In the genomic region with DNA sequence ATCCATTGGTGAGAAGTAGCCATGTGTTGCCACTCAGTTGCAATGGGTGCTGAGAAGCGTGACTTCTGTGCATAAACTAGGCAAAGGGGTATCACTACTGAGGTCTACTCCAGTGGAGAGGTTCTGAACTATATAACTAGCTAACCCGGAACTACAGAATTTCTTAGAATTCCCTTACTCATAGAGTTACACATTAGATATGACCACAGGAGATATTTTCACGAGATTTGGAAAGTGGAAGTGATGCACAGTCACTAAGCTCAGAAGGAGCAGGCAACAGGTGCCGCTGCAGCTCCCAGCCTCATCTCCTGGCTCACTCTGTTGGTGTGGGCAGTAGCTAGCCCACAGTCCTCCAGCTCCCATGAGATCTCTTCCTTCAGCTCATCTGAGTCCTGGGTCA, we compare ENCODE assay signal across 29 cellular contexts.
DNase-seq lines count a peak whose midpoint lies in the region; ATAC-seq, FAIRE-seq and TF ChIP-seq lines count a peak whose summit lies in the region.
"Had no signal": no experiment of that assay in that cellular context is flagged by ENCODE, and none has a peak within 500 bp of the region (broad histone marks: within the 10 kb centered on the region; RNA-seq: fewer than 3 reads in every experiment).

No MANE protein-coding gene starts in this region.

- no peak overlapping the region for H3K27ac Mint-ChIP-seq in activated T-helper 17 cell treated with anti-CD3 and anti-CD28 coated beads, Interleukin-2, amount 50 U/mL, for 72 hours
- no peak overlapping the region for H3K27ac Mint-ChIP-seq in stimulated activated effector memory CD8-positive, alpha-beta T cell treated with anti-CD3 and anti-CD28 coated beads, Interleukin-12 subunit alpha, Interleukin-12 subunit beta, amount 100 ng/mL, for 72 hours
- H3K27ac Mint-ChIP-seq: activated B cell treated with CpG ODN at 0.5 μM for 24 hours; activated CD8-positive, alpha-beta memory T cell treated with anti-CD3 and anti-CD28 coated beads, Interleukin-2, amount 10 ng/mL, durations not matched to agents 7 days and 5 days; activated naive CD8-positive, alpha-beta T cell treated with anti-CD3 and anti-CD28 coated beads, Interleukin-2, amount 50 U/mL, for 24 hours; GM23338; HFFc6; immature natural killer cell; memory B cell; stimulated activated naive CD8-positive, alpha-beta T cell treated with anti-CD3 and anti-CD28 coated beads, Interleukin-15, Interleukin-2, amounts not matched to agents 100 ng/mL and 50 ng/mL, for 24 hours had no signal

- TF ChIP-seq POLR2A in GM12892 (IDR thresholded peaks at IDR 0.05; ENCODE audit: low read depth, low read length) = no peak

- no peak overlapping the region for H3K4me3 Mint-ChIP-seq in activated T-helper 17 cell treated with anti-CD3 and anti-CD28 coated beads, Interleukin-2, amount 50 U/mL, for 72 hours
- H3K4me3 Mint-ChIP-seq in stimulated activated effector memory CD8-positive, alpha-beta T cell treated with anti-CD3 and anti-CD28 coated beads, Interleukin-12 subunit alpha, Interleukin-12 subunit beta, amount 100 ng/mL, for 72 hours = no peak overlapping the region
- H3K4me3 Mint-ChIP-seq: activated B cell treated with CpG ODN at 0.5 μM for 24 hours; activated CD8-positive, alpha-beta memory T cell treated with anti-CD3 and anti-CD28 coated beads, Interleukin-2, amount 10 ng/mL, durations not matched to agents 7 days and 5 days; activated naive CD8-positive, alpha-beta T cell treated with anti-CD3 and anti-CD28 coated beads, Interleukin-2, amount 50 U/mL, for 24 hours; activated T-cell treated with anti-CD3 and anti-CD28 coated beads, Interleukin-2, amount 50 U/mL, for 4 hours; GM23338; HFFc6; immature natural killer cell; memory B cell; neural crest cell; stimulated activated naive CD8-positive, alpha-beta T cell treated with anti-CD3 and anti-CD28 coated beads, Interleukin-15, Interleukin-2, amounts not matched to agents 100 ng/mL and 50 ng/mL, for 24 hours had no signal

- H3K36me3 Mint-ChIP-seq in activated T-helper 17 cell treated with anti-CD3 and anti-CD28 coated beads, Interleukin-2, amount 50 U/mL, for 72 hours (ENCODE audit: low read depth) = peaks cover 5% of the 10 kb centered on the region
- no peaks in the 10 kb centered on the region for H3K36me3 Mint-ChIP-seq in stimulated activated effector memory CD8-positive, alpha-beta T cell treated with anti-CD3 and anti-CD28 coated beads, Interleukin-12 subunit alpha, Interleukin-12 subunit beta, amount 100 ng/mL, for 72 hours

- ATAC-seq in HG02798 (IDR thresholded peaks at IDR 0.05; ENCODE audit: poor library complexity, unreplicated experiment) (peak; percentile 50), GM21717 (IDR thresholded peaks at IDR 0.05; ENCODE audit: unreplicated experiment) (no peak)
- ATAC-seq in activated T-helper 17 cell treated with anti-CD3 and anti-CD28 coated beads, Interleukin-2, amount 50 U/mL, for 72 hours (replicated peaks) = peak; percentile 23
- peak; percentile 36 for ATAC-seq in stimulated activated effector memory CD8-positive, alpha-beta T cell treated with anti-CD3 and anti-CD28 coated beads, Interleukin-12 subunit alpha, Interleukin-12 subunit beta, amount 100 ng/mL, for 72 hours
- ATAC-seq: activated CD8-positive, alpha-beta memory T cell treated with anti-CD3 and anti-CD28 coated beads, Interleukin-2, amount 10 ng/mL, durations not matched to agents 7 days and 5 days; activated naive CD8-positive, alpha-beta T cell treated with anti-CD3 and anti-CD28 coated beads, Interleukin-2, amount 50 U/mL, for 24 hours; GM23338; left cardiac atrium; pancreas had no signal

- peaks cover 24% of the 10 kb centered on the region for H3K9me3 Mint-ChIP-seq in activated T-helper 17 cell treated with anti-CD3 and anti-CD28 coated beads, Interleukin-2, amount 50 U/mL, for 72 hours
- peaks cover 18% of the 10 kb centered on the region for H3K9me3 Mint-ChIP-seq in stimulated activated effector memory CD8-positive, alpha-beta T cell treated with anti-CD3 and anti-CD28 coated beads, Interleukin-12 subunit alpha, Interleukin-12 subunit beta, amount 100 ng/mL, for 72 hours
- H3K9me3 Mint-ChIP-seq: HFFc6, memory B cell, neural crest cell had no signal

- H3K27me3 Mint-ChIP-seq in activated T-helper 17 cell treated with anti-CD3 and anti-CD28 coated beads, Interleukin-2, amount 50 U/mL, for 72 hours = no peaks in the 10 kb centered on the region
- H3K27me3 Mint-ChIP-seq: activated B cell treated with CpG ODN at 0.5 μM for 24 hours, memory B cell had no signal

- H3K4me1 Mint-ChIP-seq in activated T-helper 17 cell treated with anti-CD3 and anti-CD28 coated beads, Interleukin-2, amount 50 U/mL, for 72 hours = no peaks in the 10 kb centered on the region
- H3K4me1 Mint-ChIP-seq in stimulated activated effector memory CD8-positive, alpha-beta T cell treated with anti-CD3 and anti-CD28 coated beads, Interleukin-12 subunit alpha, Interleukin-12 subunit beta, amount 100 ng/mL, for 72 hours = no peaks in the 10 kb centered on the region
- H3K4me1 Mint-ChIP-seq: activated CD8-positive, alpha-beta memory T cell treated with anti-CD3 and anti-CD28 coated beads, Interleukin-2, amount 10 ng/mL, durations not matched to agents 7 days and 5 days; immature natural killer cell; neural crest cell had no signal

- FAIRE-seq in GM12892 (lab: Jason Lieb, UNC) = peak; percentile 46
- no peak for FAIRE-seq in RCC 7860 (lab: Jason Lieb, UNC)
- FAIRE-seq: pancreas had no signal

- DNase-seq in GM12892 (ENCODE audit: insufficient read length) = no peak
- DNase-seq in stimulated activated effector memory CD8-positive, alpha-beta T cell treated with anti-CD3 and anti-CD28 coated beads, Interleukin-12 subunit alpha, Interleukin-12 subunit beta, amount 100 ng/mL, for 72 hours (ENCODE audit: low spot score in 2 of 2) = no peak
- DNase-seq in RCC 7860 (ENCODE audit: low spot score) = no peak
- no peak for DNase-seq in NCI-H345 (lab: John Stamatoyannopoulos, UW)
- DNase-seq: activated B cell treated with CpG ODN at 0.5 μM for 24 hours; activated CD4-positive, alpha-beta T cell treated with anti-CD3 and anti-CD28 coated beads, Interleukin-2, amount 50 U/mL, for 4 hours; activated CD8-positive, alpha-beta memory T cell treated with anti-CD3 and anti-CD28 coated beads, Interleukin-2, amount 10 ng/mL, durations not matched to agents 7 days and 5 days; activated naive CD4-positive, alpha-beta T cell; activated naive CD8-positive, alpha-beta T cell treated with anti-CD3 and anti-CD28 coated beads, Interleukin-2, amount 50 U/mL, for 24 hours; activated T-cell treated with anti-CD3 and anti-CD28 coated beads, Interleukin-2, amount 50 U/mL, for 4 hours; central memory CD4-positive, alpha-beta T cell; cortex of kidney; HFFc6; immature natural killer cell; left cardiac atrium; NCI-H1436 treated with DMSO at 0.1 percent for 48 hours; NCI-H748 treated with DMSO at 0.1 percent for 48 hours; pancreas; Peyer's patch; retina; SW 1271; T-helper 9 cell had no signal
